Comparison of ENCODE assay signal across 16 cellular contexts in the genomic region with DNA sequence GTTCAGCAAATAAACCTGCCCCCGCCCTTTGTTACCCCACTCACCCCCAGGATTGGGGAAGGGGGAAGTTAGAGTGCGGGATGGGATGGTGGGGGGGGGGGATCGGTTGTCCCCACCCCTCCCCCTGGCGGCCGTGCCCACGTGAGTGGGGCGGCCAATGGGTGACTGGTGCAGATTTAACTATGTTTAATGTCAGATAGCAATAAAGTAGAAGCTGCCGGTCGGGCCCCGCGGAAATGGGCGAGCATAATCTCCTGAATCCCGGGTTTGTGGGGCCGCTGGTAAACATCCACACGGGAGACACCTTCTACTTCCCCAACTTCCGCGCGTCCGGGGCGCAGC. TPM values are rescaled to one million over a fixed set of nuclear protein-coding genes. Genes with fewer than 3 reads are reported as not detected.
DNase-seq lines count a peak whose midpoint lies in the region; ATAC-seq and TF ChIP-seq lines count a peak whose summit lies in the region.
"Had no signal": no experiment of that assay in that cellular context is flagged by ENCODE, and none has a peak within 500 bp of the region (broad histone marks: within the 10 kb centered on the region; RNA-seq: fewer than 3 reads in every experiment).

HOXC12 (plus strand) TSS at position 210 of the 342 bp plus-strand sequence; CDS start at position 237, 27 bp downstream.

- peak within 1 kb of the TSS; percentile 2 for H3K27ac Mint-ChIP-seq in activated CD4-positive, alpha-beta memory T cell treated with anti-CD3 and anti-CD28 coated beads for 36 hours
- peak within 1 kb of the TSS in 1 of 2 donors; percentile 75 for H3K27ac Mint-ChIP-seq in natural killer cell

- POLR2A ChIA-PET in BJ (lab: Charles Lee), result interaction anchor here (0.7 kb wide), 1 partner anchor 14 kb away, joined by 8 read pairs; no protein-coding TSS in a partner anchor
- POLR2A ChIA-PET in activated CD4-positive, alpha-beta memory T cell treated with anti-CD3 and anti-CD28 coated beads for 36 hours (lab: Charles Lee), result no interaction called here

- peaks cover 3% of the 10 kb centered on the region for H3K36me3 Mint-ChIP-seq in activated CD4-positive, alpha-beta memory T cell treated with anti-CD3 and anti-CD28 coated beads for 36 hours
- H3K36me3 Mint-ChIP-seq in natural killer cell, result peaks cover 2% of the 10 kb centered on the region

- H3K4me3 Mint-ChIP-seq in activated CD4-positive, alpha-beta memory T cell treated with anti-CD3 and anti-CD28 coated beads for 36 hours, result peak within 1 kb of the TSS; percentile 26
- H3K4me3 Mint-ChIP-seq in natural killer cell, result peak within 1 kb of the TSS; percentile 13

- intact Hi-C loops in activated CD4-positive, alpha-beta memory T cell treated with anti-CD3 and anti-CD28 coated beads for 36 hours (cut with micrococcal nuclease), result loop anchor here (5.0 kb wide), 2 partner anchors 33 to 98 kb away; partner anchors contain the start of genes HOXC10 and HOXC4
- intact Hi-C loops in natural killer cell (cut with micrococcal nuclease), result loop anchor here (5.0 kb wide), 2 partner anchors 43 to 328 kb away; partner anchors contain the start of genes CBX5 and HNRNPA1

- TF ChIP-seq CTCF in BJ (IDR thresholded peaks at IDR 0.05; ENCODE audit: insufficient read depth, low read depth, low read length) (no peak), natural killer cell (IDR thresholded peaks at IDR 0.05) (no peak)

- no peak for DNase-seq in BJ (ENCODE audit: low read depth)
- peak; percentile 43 for DNase-seq in DMS114 treated with DMSO at 0.1 percent for 48 hours (lab: John Stamatoyannopoulos, UW; ENCODE audit: unreplicated experiment)
- no peak for DNase-seq in activated CD4-positive, alpha-beta memory T cell treated with anti-CD3 and anti-CD28 coated beads for 36 hours
- no peak for DNase-seq in natural killer cell
- no peak for DNase-seq in NOMO-1 treated with DMSO at 0.1 percent for 48 hours (lab: John Stamatoyannopoulos, UW; ENCODE audit: unreplicated experiment)
- DNase-seq in activated gamma-delta T cell treated with Interleukin-2 at 50 U/mL for 16 hours, result no peak
- DNase-seq: activated CD4-positive, alpha-beta T cell treated with anti-CD3 and anti-CD28 coated beads, Interleukin-2, amount 50 U/mL, for 4 hours; activated naive CD4-positive, alpha-beta T cell treated with anti-CD3 and anti-CD28 coated beads, Interleukin-2, amount 50 U/mL, for 16 hours; NCI-H1092; NCI-H226 had no signal

- CTCF ChIA-PET in BJ (lab: Yijun Ruan, JAX), result interaction anchor here (0.7 kb wide), 1 partner anchor 29 kb away, joined by 3 read pairs; no protein-coding TSS in a partner anchor
- CTCF ChIA-PET in activated CD4-positive, alpha-beta memory T cell treated with anti-CD3 and anti-CD28 coated beads for 36 hours (lab: Charles Lee), result interaction anchor here (1.0 kb wide), 1 partner anchor 12 kb away, joined by 3 read pairs; no protein-coding TSS in a partner anchor

- H3K27me3 Mint-ChIP-seq in activated CD4-positive, alpha-beta memory T cell treated with anti-CD3 and anti-CD28 coated beads for 36 hours, result peaks cover 83% of the 10 kb centered on the region
- peaks cover 70 to 81% of the 10 kb centered on the region in 2 donors for H3K27me3 Mint-ChIP-seq in natural killer cell (ENCODE audit: low read depth in 2 of 2)

- H3K4me3 ChIP-seq in BJ (ENCODE audit: low read depth, low read length), result 0 out of 2 replicates have a peak within 1 kb of the TSS, but pooled peaks have one; percentile 1
- H3K4me3 ChIP-seq: cardiac muscle cell had no signal

- peaks cover 60% of the 10 kb centered on the region for H3K27me3 ChIP-seq in BJ (ENCODE audit: control insufficient read depth, insufficient read depth, low read length)

- no peaks in the 10 kb centered on the region for H3K9me3 Mint-ChIP-seq in activated CD4-positive, alpha-beta memory T cell treated with anti-CD3 and anti-CD28 coated beads for 36 hours
- no peaks in the 10 kb centered on the region for H3K9me3 Mint-ChIP-seq in natural killer cell

- peaks cover 19% of the 10 kb centered on the region for H3K4me1 Mint-ChIP-seq in activated CD4-positive, alpha-beta memory T cell treated with anti-CD3 and anti-CD28 coated beads for 36 hours (ENCODE audit: low read depth)
- peaks cover 14 to 15% of the 10 kb centered on the region in 2 donors for H3K4me1 Mint-ChIP-seq in natural killer cell

- ATAC-seq in natural killer cell (no peak), GM19397 (IDR thresholded peaks at IDR 0.05; ENCODE audit: unreplicated experiment) (no peak), HG03520 (IDR thresholded peaks at IDR 0.05; ENCODE audit: unreplicated experiment) (no peak)
- ATAC-seq: sciatic nerve had no signal

- H3K36me3 ChIP-seq in BJ (ENCODE audit: control insufficient read depth, insufficient read depth, low read length), result no peaks in the 10 kb centered on the region
- H3K36me3 ChIP-seq: cardiac muscle cell had no signal

RNA-seq across cellular contexts. Expression of gene HOXC12, which starts in this region (rescaled TPM):
- polyA plus RNA-seq in BJ (2011; rRNA removed), result 0.05 and 0.06 TPM in 2 replicates
- polyA minus RNA-seq in BJ (2011; rRNA and poly(A)+ RNA removed), result 0.09 and 0.10 TPM in 2 replicates
- not detected for total RNA-seq in activated CD4-positive, alpha-beta memory T cell treated with anti-CD3 and anti-CD28 coated beads for 36 hours
- total RNA-seq in natural killer cell, result not detected
- total RNA-seq: cardiac muscle cell; glomerular endothelial cell; T-helper 2 cell treated with Interferon-gamma antibody and Interleukin-4, amounts not matched to agents 100 ng/mL and 5 ng/mL, for 36 hours had no signal
- polyA plus RNA-seq: cardiac muscle cell had no signal
